ENCODE assay signal across 22 cellular contexts in the genomic region with DNA sequence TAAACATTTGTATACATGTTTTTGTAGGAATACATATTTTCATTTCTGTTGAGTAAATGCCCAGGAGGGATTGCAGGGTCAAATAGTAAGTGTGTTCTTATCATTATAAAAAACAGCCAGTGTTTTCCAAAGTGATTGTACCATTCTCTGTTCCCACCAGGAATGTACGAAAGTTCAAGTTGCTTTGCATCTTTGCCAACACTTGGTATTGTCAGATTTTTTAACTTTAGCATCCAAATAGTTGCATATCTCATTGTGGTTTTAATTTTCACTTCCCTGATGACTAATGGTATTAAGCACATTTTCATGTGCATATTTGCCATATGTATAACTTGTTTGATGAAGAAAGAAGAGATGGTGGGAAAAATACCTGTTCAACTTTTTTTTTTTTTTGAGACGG.
DNase-seq lines count a peak whose midpoint lies in the region; ATAC-seq, FAIRE-seq and TF ChIP-seq lines count a peak whose summit lies in the region.
"Had no signal": no experiment of that assay in that cellular context is flagged by ENCODE, and none has a peak within 500 bp of the region (broad histone marks: within the 10 kb centered on the region; RNA-seq: fewer than 3 reads in every experiment).

No MANE protein-coding gene starts in this region.

- POLR2A ChIA-PET in A549 (lab: Yijun Ruan, JAX): no interaction called here

- H3K27ac Mint-ChIP-seq in astrocyte (ENCODE audit: unreplicated experiment): no peak overlapping the region
- H3K27ac Mint-ChIP-seq: B cell; CD4-positive, alpha-beta T cell; CD8-positive, alpha-beta T cell had no signal

- no peak for TF ChIP-seq RAD21 in A549 (conservative IDR thresholded peaks at IDR 0.05 in 1 of 2, IDR thresholded peaks at IDR 0.05 in 1 of 2)

- TF ChIP-seq POLR2A in A549 (IDR thresholded peaks at IDR 0.05; ENCODE audit: low read length): no peak
- no peak for TF ChIP-seq POLR2A in esophagus squamous epithelium (IDR thresholded peaks at IDR 0.05)

- H3K9ac ChIP-seq in astrocyte (ENCODE audit: low read length): no peak overlapping the region
- H3K9ac ChIP-seq: BLaER1 treated with 17β-estradiol and CSF1 and Interleukin-3, amounts not matched to agents 10 nM and 100 nM had no signal

- H3K27ac ChIP-seq in A549 (no peak overlapping the region), astrocyte (ENCODE audit: low read depth, low read length) (no peak overlapping the region), esophagus squamous epithelium (no peak overlapping the region)
- H3K27ac ChIP-seq: BLaER1 treated with 17β-estradiol and CSF1 and Interleukin-3, amounts not matched to agents 10 nM and 100 nM; C4-2B had no signal

- H3K9me3 ChIP-seq in A549 (no peaks in the 10 kb centered on the region), astrocyte (ENCODE audit: insufficient read depth, low read depth, low read length) (no peaks in the 10 kb centered on the region), esophagus squamous epithelium (no peaks in the 10 kb centered on the region)
- H3K9me3 ChIP-seq: Caco-2 had no signal

- peaks cover 7% of the 10 kb centered on the region for H3K9me3 Mint-ChIP-seq in astrocyte (ENCODE audit: unreplicated experiment)
- H3K9me3 Mint-ChIP-seq: CD4-positive, alpha-beta T cell had no signal

- H2AFZ ChIP-seq in astrocyte (ENCODE audit: low read depth, low read length): no peak overlapping the region

- H3K4me1 ChIP-seq in A549 (no peaks in the 10 kb centered on the region), astrocyte (ENCODE audit: insufficient read depth, low read length) (peaks cover 21% of the 10 kb centered on the region), esophagus squamous epithelium (peaks cover 0 to 13% (median 4%) of the 10 kb centered on the region in 3 donors)
- H3K4me1 ChIP-seq: Caco-2 had no signal

- H3K36me3 ChIP-seq in astrocyte (ENCODE audit: insufficient read depth, low read length) (no peaks in the 10 kb centered on the region), esophagus squamous epithelium (no peaks in the 10 kb centered on the region)
- H3K36me3 ChIP-seq: BLaER1 treated with 17β-estradiol and CSF1 and Interleukin-3, amounts not matched to agents 10 nM and 100 nM had no signal

- H3K36me3 Mint-ChIP-seq in astrocyte (ENCODE audit: low read depth, unreplicated experiment): peaks cover 1% of the 10 kb centered on the region
- H3K36me3 Mint-ChIP-seq: CD8-positive, alpha-beta T cell had no signal

- ATAC-seq in A549 (no peak), GM19467 (IDR thresholded peaks at IDR 0.05; ENCODE audit: unreplicated experiment) (no peak)
- ATAC-seq: CD8-positive, alpha-beta T cell; GM12878 had no signal

- no peak overlapping the region for H3K4me3 Mint-ChIP-seq in astrocyte (ENCODE audit: unreplicated experiment)
- H3K4me3 Mint-ChIP-seq: B cell; CD4-positive, alpha-beta T cell; CD8-positive, alpha-beta T cell had no signal

- TF ChIP-seq EP300 in A549 (IDR thresholded peaks at IDR 0.05): no peak

- no peaks in the 10 kb centered on the region for H4K20me1 ChIP-seq in astrocyte (ENCODE audit: insufficient read depth, low read length)
- H4K20me1 ChIP-seq: BLaER1 treated with 17β-estradiol and CSF1 and Interleukin-3, amounts not matched to agents 10 nM and 100 nM had no signal

- TF ChIP-seq CTCF in A549 (IDR thresholded peaks at IDR 0.05): no peak
- TF ChIP-seq CTCF in astrocyte (IDR thresholded peaks at IDR 0.05; ENCODE audit: insufficient read depth, low read depth, low read length): no peak
- TF ChIP-seq CTCF in esophagus squamous epithelium (IDR thresholded peaks at IDR 0.05): no peak

- no peak overlapping the region for H3K4me3 ChIP-seq in A549
- no peak overlapping the region for H3K4me3 ChIP-seq in astrocyte (ENCODE audit: insufficient read depth, low read depth, low read length)
- no peak overlapping the region for H3K4me3 ChIP-seq in esophagus squamous epithelium
- H3K4me3 ChIP-seq: BLaER1 treated with 17β-estradiol and CSF1 and Interleukin-3, amounts not matched to agents 10 nM and 100 nM; GM12878 had no signal

- peaks cover 61% of the 10 kb centered on the region for H3K4me1 Mint-ChIP-seq in astrocyte (ENCODE audit: low read depth, unreplicated experiment)

- WGBS in A549 (ENCODE audit: missing lambda C conversion rate): 73% methylated on average over 2 of the region's 2 CpGs
- 94 to 96% methylated on average over 2 of the region's 2 CpGs for WGBS in esophagus squamous epithelium, 2 donors

- no peak for DNase-seq in A549 (ENCODE audit: low read depth in 1 of 2, low spot score in 1 of 2)
- DNase-seq in ELR (ENCODE audit: low read depth): peak; percentile 9
- peak; percentile 25 for DNase-seq in astrocyte (ENCODE audit: low read depth)
- DNase-seq in esophagus squamous epithelium (lab: John Stamatoyannopoulos, UW): no peak
- no peak for DNase-seq in central memory CD4-positive, alpha-beta T cell
- DNase-seq: 8988T; AML-193; Caco-2; Calu3; CD4-positive, alpha-beta T cell; CD8-positive, alpha-beta T cell; DMS79 treated with DMSO at 0.1 percent for 48 hours; GDM1 had no signal

- FAIRE-seq in A549 (lab: Jason Lieb, UNC) (no peak), astrocyte (lab: Jason Lieb, UNC) (peak; percentile 34)
- FAIRE-seq: A204.1, D721Med, GM12878, GM12892, GM18507 had no signal

- H3K27me3 ChIP-seq in astrocyte (ENCODE audit: insufficient read depth, low read length) (no peaks in the 10 kb centered on the region), esophagus squamous epithelium (no peaks in the 10 kb centered on the region)
- H3K27me3 ChIP-seq: BLaER1 treated with 17β-estradiol and CSF1 and Interleukin-3, amounts not matched to agents 10 nM and 100 nM had no signal

- H3K79me2 ChIP-seq in astrocyte (ENCODE audit: insufficient read depth, low read length): no peaks in the 10 kb centered on the region

- H3K27me3 Mint-ChIP-seq in astrocyte (ENCODE audit: low read depth, unreplicated experiment): no peaks in the 10 kb centered on the region
- H3K27me3 Mint-ChIP-seq: B cell; CD4-positive, alpha-beta T cell had no signal

- intact Hi-C loops in esophagus squamous epithelium (cut with DNase I): no loop called here

- CTCF ChIA-PET in A549 (lab: Yijun Ruan, JAX): no interaction called here

- H3K4me2 ChIP-seq in A549 (no peak overlapping the region), astrocyte (ENCODE audit: low read length) (no peak overlapping the region)
- H3K4me2 ChIP-seq: BLaER1 treated with 17β-estradiol and CSF1 and Interleukin-3, amounts not matched to agents 10 nM and 100 nM had no signal

TF ChIP-seq in A549, 52 proteins besides CTCF, POLR2A, EP300 and RAD21:
- TF ChIP-seq ZFP36 (IDR thresholded peaks at IDR 0.05; ENCODE audit: borderline replicate concordance, partially characterized antibody) (peak; percentile 62), RNF2 (IDR thresholded peaks at IDR 0.05; ENCODE audit: borderline replicate concordance, low read depth) (no peak)
TF ChIP-seq in A549: peak in this region for 1.

Comparison
In these comparisons a context has a peak if more than half of its experiments do, and no peak if none do; other contexts are left out.
1. DNase-seq: peak in ELR (single experiment) and astrocyte (single experiment); none in A549 (0 of 2), esophagus squamous epithelium (single experiment) and central memory CD4-positive, alpha-beta T cell (single experiment).